In the genomic region with DNA sequence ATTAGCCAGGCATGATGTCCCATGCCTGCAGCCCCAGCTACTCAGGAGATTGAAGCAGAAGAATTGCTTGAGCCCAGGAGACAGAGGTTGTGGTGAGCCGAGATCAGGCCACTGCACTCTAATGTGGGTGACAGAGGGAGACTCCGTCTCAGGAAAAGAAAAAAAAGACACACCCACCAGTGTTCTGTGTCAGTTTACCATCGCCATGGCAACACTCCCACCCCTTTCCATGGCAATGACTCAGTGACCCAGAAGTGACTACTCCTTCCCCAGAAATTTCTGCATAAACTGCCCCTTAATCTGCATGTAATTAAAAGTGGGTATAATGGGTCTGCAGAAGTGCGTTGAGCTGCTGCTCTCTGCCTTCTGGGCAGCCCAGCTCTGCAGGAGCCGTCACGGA, we compare ENCODE assay signal across 10 cellular contexts. TPM values are rescaled to one million over a fixed set of nuclear protein-coding genes. Genes with fewer than 3 reads are reported as not detected.
DNase-seq lines count a peak whose midpoint lies in the region; ATAC-seq and TF ChIP-seq lines count a peak whose summit lies in the region.
"Had no signal": no experiment of that assay in that cellular context is flagged by ENCODE, and none has a peak within 500 bp of the region (broad histone marks: within the 10 kb centered on the region; RNA-seq: fewer than 3 reads in every experiment).

No MANE protein-coding gene starts in this region.

- ATAC-seq in GM21825 (IDR thresholded peaks at IDR 0.05; ENCODE audit: unreplicated experiment) = no peak
- ATAC-seq: GM12878 had no signal

- no peak overlapping the region for H3K4me3 Mint-ChIP-seq in nephron progenitor cell
- no peak overlapping the region for H3K4me3 Mint-ChIP-seq in stimulated activated naive CD8-positive, alpha-beta T cell treated with anti-CD3 and anti-CD28 coated beads, Interleukin-15, Interleukin-2, amounts not matched to agents 100 ng/mL and 50 ng/mL, for 24 hours

- H3K27me3 Mint-ChIP-seq in nephron progenitor cell (ENCODE audit: low read depth, poor library complexity) = peaks cover 23% of the 10 kb centered on the region
- no peaks in the 10 kb centered on the region for H3K27me3 Mint-ChIP-seq in stimulated activated naive CD8-positive, alpha-beta T cell treated with anti-CD3 and anti-CD28 coated beads, Interleukin-15, Interleukin-2, amounts not matched to agents 100 ng/mL and 50 ng/mL, for 24 hours

- H3K4me3 ChIP-seq in esophagus muscularis mucosa = no peak overlapping the region
- H3K4me3 ChIP-seq: GM12878, thoracic aorta had no signal

- TF ChIP-seq EP300 in esophagus muscularis mucosa (IDR thresholded peaks at IDR 0.05) = no peak

- peaks cover 19 to 25% (median 20%) of the 10 kb centered on the region in 4 donors for H3K4me1 ChIP-seq in esophagus muscularis mucosa

- no peaks in the 10 kb centered on the region for H3K9me3 ChIP-seq in esophagus muscularis mucosa
- H3K9me3 ChIP-seq: thoracic aorta had no signal

- H3K27me3 ChIP-seq in esophagus muscularis mucosa = peaks cover 0 to under 1% (median 0%) of the 10 kb centered on the region in 4 donors

- intact Hi-C loops in esophagus muscularis mucosa (cut with DNase I) = no loop called here

- no peak for TF ChIP-seq POLR2A in esophagus muscularis mucosa (IDR thresholded peaks at IDR 0.05; ENCODE audit: low read depth)

- H3K27ac Mint-ChIP-seq in nephron progenitor cell = peak overlapping the region; percentile 17
- H3K27ac Mint-ChIP-seq in stimulated activated naive CD8-positive, alpha-beta T cell treated with anti-CD3 and anti-CD28 coated beads, Interleukin-15, Interleukin-2, amounts not matched to agents 100 ng/mL and 50 ng/mL, for 24 hours = peak overlapping the region; percentile 42

- peak; percentile 83 for DNase-seq in activated effector memory CD4-positive, alpha-beta T cell treated with anti-CD3 and anti-CD28 coated beads, Interleukin-2, amount 50 U/mL, for 16 hours
- no peak for DNase-seq in activated effector memory CD4-positive, alpha-beta T cell treated with Interleukin-2 at 50 U/mL for 16 hours
- DNase-seq in activated naive CD4-positive, alpha-beta T cell treated with anti-CD3 and anti-CD28 coated beads, Interleukin-2, amount 50 U/mL, for 16 hours = peak; percentile 65
- DNase-seq in nephron progenitor cell (no peak), esophagus muscularis mucosa (ENCODE audit: extremely low spot score) (no peak), T1000 (lab: John Stamatoyannopoulos, UW) (no peak)

- TF ChIP-seq CTCF in nephron progenitor cell (IDR thresholded peaks at IDR 0.05) (no peak), esophagus muscularis mucosa (IDR thresholded peaks at IDR 0.05) (no peak)

- no peaks in the 10 kb centered on the region for H3K9me3 Mint-ChIP-seq in nephron progenitor cell
- no peaks in the 10 kb centered on the region for H3K9me3 Mint-ChIP-seq in stimulated activated naive CD8-positive, alpha-beta T cell treated with anti-CD3 and anti-CD28 coated beads, Interleukin-15, Interleukin-2, amounts not matched to agents 100 ng/mL and 50 ng/mL, for 24 hours

- no peak overlapping the region for H3K27ac ChIP-seq in esophagus muscularis mucosa (replicated peaks in 1 of 4)
- H3K27ac ChIP-seq: thoracic aorta had no signal

- H3K4me1 Mint-ChIP-seq in nephron progenitor cell = peaks cover 26% of the 10 kb centered on the region
- H3K4me1 Mint-ChIP-seq in stimulated activated naive CD8-positive, alpha-beta T cell treated with anti-CD3 and anti-CD28 coated beads, Interleukin-15, Interleukin-2, amounts not matched to agents 100 ng/mL and 50 ng/mL, for 24 hours (ENCODE audit: low read depth) = peaks cover 30% of the 10 kb centered on the region

- H3K36me3 Mint-ChIP-seq in nephron progenitor cell (ENCODE audit: low read depth) = no peaks in the 10 kb centered on the region
- no peaks in the 10 kb centered on the region for H3K36me3 Mint-ChIP-seq in stimulated activated naive CD8-positive, alpha-beta T cell treated with anti-CD3 and anti-CD28 coated beads, Interleukin-15, Interleukin-2, amounts not matched to agents 100 ng/mL and 50 ng/mL, for 24 hours (ENCODE audit: low read depth)

- no peaks in the 10 kb centered on the region for H3K36me3 ChIP-seq in esophagus muscularis mucosa
- H3K36me3 ChIP-seq: thoracic aorta had no signal

- WGBS in esophagus muscularis mucosa = 69% methylated on average over 6 of the region's 6 CpGs

RNA-seq across cellular contexts. Expression of a gene that starts 4.0 kb away (rescaled TPM):
- total RNA-seq in esophagus muscularis mucosa = 10 to 100 TPM; 15.9 to 29.1 (median 26.6) TPM

Comparison
In these comparisons a context has a peak if more than half of its experiments do, and no peak if none do; other contexts are left out.
1. DNase-seq: peak in activated effector memory CD4-positive, alpha-beta T cell treated with anti-CD3 and anti-CD28 coated beads, Interleukin-2, amount 50 U/mL, for 16 hours (single experiment) and activated naive CD4-positive, alpha-beta T cell treated with anti-CD3 and anti-CD28 coated beads, Interleukin-2, amount 50 U/mL, for 16 hours (single experiment); none in activated effector memory CD4-positive, alpha-beta T cell treated with Interleukin-2 at 50 U/mL for 16 hours (single experiment), nephron progenitor cell (single experiment), esophagus muscularis mucosa (single experiment) and T1000 (single experiment).